32 cellular contexts compared by ENCODE assay signal in the genomic region with DNA sequence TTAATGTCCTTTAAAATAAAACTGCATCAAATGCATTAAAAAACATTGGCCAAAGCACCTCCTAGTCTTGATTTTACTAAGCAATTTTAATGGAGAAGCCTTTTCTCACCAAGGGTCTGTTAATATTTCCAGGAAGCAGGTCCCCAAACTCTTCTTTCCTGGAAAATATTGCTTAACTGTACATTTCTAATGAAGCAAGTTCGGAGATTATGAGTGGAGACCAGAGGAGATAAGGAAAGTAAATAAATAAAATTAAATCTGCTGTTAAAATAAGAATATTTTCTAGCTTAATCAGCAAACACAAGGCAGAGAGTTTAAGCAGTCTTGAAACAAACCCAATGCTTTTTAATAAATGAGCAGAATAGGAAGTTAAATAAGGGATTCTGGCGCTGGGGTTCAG.
"Had no signal": no experiment of that assay in that cellular context is flagged by ENCODE, and none has a peak within 500 bp of the region (broad histone marks: within the 10 kb centered on the region; RNA-seq: fewer than 3 reads in every experiment).

No MANE protein-coding gene starts in this region.

- H3K4me1 Mint-ChIP-seq: activated CD4-positive, alpha-beta T cell treated with anti-CD3 and anti-CD28 coated beads, Interleukin-2, amount 10 ng/mL, durations not matched to agents 7 days and 5 days; activated naive CD4-positive, alpha-beta T cell treated with anti-CD3 and anti-CD28 coated beads, Interleukin-2, amount 10 ng/mL, durations not matched to agents 7 days and 5 days; central memory CD8-positive, alpha-beta T cell; WTC11 had no signal

- H3K9me3 Mint-ChIP-seq: activated naive CD4-positive, alpha-beta T cell treated with anti-CD3 and anti-CD28 coated beads, Interleukin-2, amount 10 ng/mL, durations not matched to agents 7 days and 5 days; activated naive CD8-positive, alpha-beta T cell treated with anti-CD3 and anti-CD28 coated beads, Interleukin-2, amount 50 U/mL, for 24 hours; activated T-cell treated with anti-CD3 and anti-CD28 coated beads, Interleukin-2, amount 50 U/mL, for 4 hours; central memory CD8-positive, alpha-beta T cell; IgD-negative memory B cell; T-cell; WTC11 had no signal

- H3K36me3 Mint-ChIP-seq: activated naive CD4-positive, alpha-beta T cell treated with anti-CD3 and anti-CD28 coated beads, Interleukin-2, amount 10 ng/mL, durations not matched to agents 7 days and 5 days; activated naive CD8-positive, alpha-beta T cell; IgD-negative memory B cell; T-cell; WTC11 had no signal

- H3K27ac Mint-ChIP-seq: activated CD4-positive, alpha-beta T cell treated with anti-CD3 and anti-CD28 coated beads for 36 hours; activated CD4-positive, alpha-beta T cell treated with anti-CD3 and anti-CD28 coated beads, Interleukin-2, amount 10 ng/mL, durations not matched to agents 7 days and 5 days; activated CD8-positive, alpha-beta T cell treated with anti-CD3 and anti-CD28 coated beads, Interleukin-2, amount 10 ng/mL, durations not matched to agents 7 days and 5 days; activated naive CD4-positive, alpha-beta T cell treated with anti-CD3 and anti-CD28 coated beads, Interleukin-2, amount 10 ng/mL, durations not matched to agents 7 days and 5 days; activated naive CD8-positive, alpha-beta T cell; activated naive CD8-positive, alpha-beta T cell treated with anti-CD3 and anti-CD28 coated beads, Interleukin-2, amount 50 U/mL, for 24 hours; activated T-helper 1 cell treated with anti-CD3 and anti-CD28 coated beads, Interleukin-12 subunit alpha, Interleukin-12 subunit beta, Interleukin-2, Interleukin-4 antibody, amounts not matched to agents 30 ng/mL and 10 ng/mL and 1 ng/mL, durations not matched to agents 14 hours and 24 hours and 36 hours; IgD-negative memory B cell; T-cell; WTC11 had no signal

- H3K4me1 ChIP-seq: ascending aorta, Peyer's patch, SJSA1 had no signal

- H3K27me3 ChIP-seq: ascending aorta, cardiac muscle cell, Peyer's patch, SJSA1 had no signal

- ATAC-seq: activated CD4-positive, alpha-beta T cell treated with anti-CD3 and anti-CD28 coated beads for 36 hours; activated CD4-positive, CD25-positive, alpha-beta regulatory T cell treated with anti-CD3 and anti-CD28 coated beads, Interleukin-2, amount 50 U/mL, for 24 hours; activated CD8-positive, alpha-beta T cell treated with anti-CD3 and anti-CD28 coated beads, Interleukin-2, amount 10 ng/mL, durations not matched to agents 7 days and 5 days; activated naive CD8-positive, alpha-beta T cell treated with anti-CD3 and anti-CD28 coated beads, Interleukin-2, amount 50 U/mL, for 24 hours; activated T-cell treated with anti-CD3 and anti-CD28 coated beads, Interleukin-2, amount 50 U/mL, for 4 hours; PC-3; T-cell; WTC11 had no signal

- H3K36me3 ChIP-seq: ascending aorta, cardiac muscle cell, Peyer's patch, SJSA1 had no signal

- H3K4me3 Mint-ChIP-seq: activated CD4-positive, alpha-beta T cell treated with anti-CD3 and anti-CD28 coated beads for 36 hours; activated CD4-positive, alpha-beta T cell treated with anti-CD3 and anti-CD28 coated beads, Interleukin-2, amount 10 ng/mL, durations not matched to agents 7 days and 5 days; activated CD8-positive, alpha-beta T cell treated with anti-CD3 and anti-CD28 coated beads, Interleukin-2, amount 10 ng/mL, durations not matched to agents 7 days and 5 days; activated naive CD4-positive, alpha-beta T cell treated with anti-CD3 and anti-CD28 coated beads, Interleukin-2, amount 10 ng/mL, durations not matched to agents 7 days and 5 days; activated naive CD8-positive, alpha-beta T cell; activated naive CD8-positive, alpha-beta T cell treated with anti-CD3 and anti-CD28 coated beads, Interleukin-2, amount 50 U/mL, for 24 hours; activated T-cell treated with anti-CD3 and anti-CD28 coated beads, Interleukin-2, amount 50 U/mL, for 4 hours; activated T-helper 1 cell treated with anti-CD3 and anti-CD28 coated beads, Interleukin-12 subunit alpha, Interleukin-12 subunit beta, Interleukin-2, Interleukin-4 antibody, amounts not matched to agents 30 ng/mL and 10 ng/mL and 1 ng/mL, durations not matched to agents 14 hours and 24 hours and 36 hours; central memory CD8-positive, alpha-beta T cell; IgD-negative memory B cell; T-cell; WTC11 had no signal

- DNase-seq: activated CD4-positive, alpha-beta T cell treated with anti-CD3 and anti-CD28 coated beads for 36 hours; activated CD4-positive, alpha-beta T cell treated with anti-CD3 and anti-CD28 coated beads, Interleukin-2, amount 10 ng/mL, durations not matched to agents 7 days and 5 days; activated CD4-positive, alpha-beta T cell treated with anti-CD3 and anti-CD28 coated beads, Interleukin-2, amount 50 U/mL, for 48 hours; activated CD8-positive, alpha-beta T cell treated with anti-CD3 and anti-CD28 coated beads, Interleukin-2, amount 10 ng/mL, durations not matched to agents 7 days and 5 days; activated naive CD4-positive, alpha-beta T cell treated with anti-CD3 and anti-CD28 coated beads, Interleukin-2, amount 10 ng/mL, durations not matched to agents 7 days and 5 days; activated naive CD8-positive, alpha-beta T cell treated with anti-CD3 and anti-CD28 coated beads, Interleukin-2, amount 50 U/mL, for 24 hours; activated T-cell treated with anti-CD3 and anti-CD28 coated beads, Interleukin-2, amount 50 U/mL, for 4 hours; amygdala; Karpas-422; KBM-7; NCI-H1105 treated with DMSO at 0.1 percent for 48 hours; NCI-H1436; NCI-H1694; NCI-H1930; NCI-H345; NCI-H524 treated with DMSO at 0.1 percent for 48 hours; PC-3; Peyer's patch; RPMI8226; SHP77 treated with DMSO at 0.1 percent for 48 hours; T-cell; T-helper 2 cell; T1000 had no signal

- H3K27me3 Mint-ChIP-seq: activated CD4-positive, alpha-beta T cell treated with anti-CD3 and anti-CD28 coated beads for 36 hours; activated CD4-positive, alpha-beta T cell treated with anti-CD3 and anti-CD28 coated beads, Interleukin-2, amount 10 ng/mL, durations not matched to agents 7 days and 5 days; activated naive CD8-positive, alpha-beta T cell; activated naive CD8-positive, alpha-beta T cell treated with anti-CD3 and anti-CD28 coated beads, Interleukin-2, amount 50 U/mL, for 24 hours; central memory CD8-positive, alpha-beta T cell; IgD-negative memory B cell; T-cell had no signal

- H3K27ac ChIP-seq: ascending aorta, cardiac muscle cell, Peyer's patch, SJSA1 had no signal

- H3K4me3 ChIP-seq: ascending aorta, cardiac muscle cell, Peyer's patch, SJSA1 had no signal

- H3K9me3 ChIP-seq: ascending aorta, Peyer's patch had no signal
